In genomic region chr2:28412625-28413151, GRCh38 we compare ENCODE assay signal across 14 cellular contexts. TPM values are rescaled to one million over a fixed set of nuclear protein-coding genes. Genes with fewer than 3 reads are reported as not detected.
DNase-seq lines count a peak whose midpoint lies in the region; ATAC-seq and TF ChIP-seq lines count a peak whose summit lies in the region.
"Had no signal": no experiment of that assay in that cellular context is flagged by ENCODE, and none has a peak within 500 bp of the region (broad histone marks: within the 10 kb centered on the region; RNA-seq: fewer than 3 reads in every experiment).

No MANE protein-coding gene starts in this region.

- peak overlapping the region in 6 of 11 experiments; percentile 11 to 44 (median 17); a peak in 3 of 22 replicates for H3K4me2 ChIP-seq in BLaER1 treated with 17β-estradiol and CSF1 and Interleukin-3, amounts not matched to agents 10 nM and 100 nM

- H4K20me1 ChIP-seq in BLaER1 treated with 17β-estradiol and CSF1 and Interleukin-3, amounts not matched to agents 10 nM and 100 nM, result peaks cover 0 to 100% (median 99%) of the 10 kb centered on the region in 11 experiments; a peak in 20 of 22 replicates

- H3K4me1 Mint-ChIP-seq in CD4-positive, alpha-beta memory T cell, result peaks cover 28 to 60% (median 40%) of the 10 kb centered on the region in 4 donors
- peaks cover 57% of the 10 kb centered on the region for H3K4me1 Mint-ChIP-seq in central memory CD8-positive, alpha-beta T cell
- H3K4me1 Mint-ChIP-seq in natural killer cell treated with Interleukin-12 subunit alpha and Interleukin-12 subunit beta and Interleukin-15 and Interleukin-18, amount 100 ng/mL, for 72 hours (ENCODE audit: low read depth in 2 of 2), result peaks cover 59 to 69% of the 10 kb centered on the region in 2 donors

- ATAC-seq in central memory CD8-positive, alpha-beta T cell (replicated peaks; ENCODE audit: extremely low read depth, poor library complexity, severe bottlenecking), result no peak
- no peak for ATAC-seq in natural killer cell treated with Interleukin-12 subunit alpha and Interleukin-12 subunit beta and Interleukin-15 and Interleukin-18, amount 100 ng/mL, for 72 hours
- no peak for ATAC-seq in HG03469 (IDR thresholded peaks at IDR 0.05; ENCODE audit: unreplicated experiment)
- ATAC-seq: activated CD4-positive, alpha-beta T cell treated with anti-CD3 and anti-CD28 coated beads for 36 hours had no signal

- POLR2A ChIA-PET in CD4-positive, alpha-beta memory T cell (lab: Charles Lee; ENCODE audit: partially characterized antibody), result interaction anchor here (10.9 kb wide), 1 partner anchor 21 kb away, joined by 115 read pairs; the partner anchor contains the start of gene FOSL2

- no peaks in the 10 kb centered on the region for H3K27me3 ChIP-seq in BLaER1 treated with 17β-estradiol and CSF1 and Interleukin-3, amounts not matched to agents 10 nM and 100 nM
- H3K27me3 ChIP-seq in CD4-positive, alpha-beta memory T cell (ENCODE audit: insufficient read depth, low read length), result no peaks in the 10 kb centered on the region
- H3K27me3 ChIP-seq: dorsolateral prefrontal cortex, ovary had no signal

- peak overlapping the region in 1 of 8 donors; percentile 10 for H3K4me3 Mint-ChIP-seq in CD4-positive, alpha-beta memory T cell
- peak overlapping the region; percentile 13 for H3K4me3 Mint-ChIP-seq in central memory CD8-positive, alpha-beta T cell
- peak overlapping the region; percentile 53 for H3K4me3 Mint-ChIP-seq in natural killer cell treated with Interleukin-12 subunit alpha and Interleukin-12 subunit beta and Interleukin-15 and Interleukin-18, amount 100 ng/mL, for 72 hours
- H3K4me3 Mint-ChIP-seq: activated CD4-positive, alpha-beta T cell treated with anti-CD3 and anti-CD28 coated beads for 36 hours had no signal

- intact Hi-C loops in CD4-positive, alpha-beta memory T cell (cut with micrococcal nuclease), result no loop called here

- no peaks in the 10 kb centered on the region for H3K9me3 ChIP-seq in BLaER1 treated with 17β-estradiol and CSF1 and Interleukin-3, amounts not matched to agents 10 nM and 100 nM (replicated peaks in 1 of 11)
- no peaks in the 10 kb centered on the region for H3K9me3 ChIP-seq in CD4-positive, alpha-beta memory T cell (ENCODE audit: control insufficient read depth in 1 of 2, low read length in 2 of 2)
- H3K9me3 ChIP-seq: ovary had no signal

- no peaks in the 10 kb centered on the region for H3K27me3 Mint-ChIP-seq in CD4-positive, alpha-beta memory T cell
- H3K27me3 Mint-ChIP-seq in central memory CD8-positive, alpha-beta T cell, result no peaks in the 10 kb centered on the region
- H3K27me3 Mint-ChIP-seq in natural killer cell treated with Interleukin-12 subunit alpha and Interleukin-12 subunit beta and Interleukin-15 and Interleukin-18, amount 100 ng/mL, for 72 hours, result no peaks in the 10 kb centered on the region
- H3K27me3 Mint-ChIP-seq: activated CD4-positive, alpha-beta T cell treated with anti-CD3 and anti-CD28 coated beads for 36 hours had no signal

- peaks cover 50 to 98% (median 70%) of the 10 kb centered on the region in 10 experiments for H3K4me1 ChIP-seq in BLaER1 treated with 17β-estradiol and CSF1 and Interleukin-3, amounts not matched to agents 10 nM and 100 nM
- H3K4me1 ChIP-seq in CD4-positive, alpha-beta memory T cell (ENCODE audit: insufficient read depth, low read length), result peaks cover 43% of the 10 kb centered on the region

- peak overlapping the region in 3 of 11 experiments; percentile 13 to 51 (median 24); a peak in 3 of 22 replicates for H3K9ac ChIP-seq in BLaER1 treated with 17β-estradiol and CSF1 and Interleukin-3, amounts not matched to agents 10 nM and 100 nM

- no peak for DNase-seq in CD4-positive, alpha-beta memory T cell
- no peak for DNase-seq in central memory CD8-positive, alpha-beta T cell (ENCODE audit: low spot score in 2 of 2)
- no peak for DNase-seq in natural killer cell treated with Interleukin-12 subunit alpha and Interleukin-12 subunit beta and Interleukin-15 and Interleukin-18, amount 100 ng/mL, for 72 hours (ENCODE audit: low spot score)
- no peak for DNase-seq in GM13977 (ENCODE audit: low spot score)
- no peak for DNase-seq in HuH-7.5 (ENCODE audit: low spot score)
- DNase-seq: activated CD4-positive, alpha-beta T cell treated with anti-CD3 and anti-CD28 coated beads for 36 hours; Karpas-422; NCI-H1436 treated with DMSO at 0.1 percent for 48 hours; stimulated activated CD4-positive, alpha-beta T cell treated with anti-CD3 and anti-CD28 coated beads, Interleukin-12 subunit alpha, Interleukin-12 subunit beta, amount 100 ng/mL, for 4 hours; T-helper 9 cell had no signal

- H3K9me3 Mint-ChIP-seq in CD4-positive, alpha-beta memory T cell, result no peaks in the 10 kb centered on the region
- H3K9me3 Mint-ChIP-seq in central memory CD8-positive, alpha-beta T cell, result no peaks in the 10 kb centered on the region
- H3K9me3 Mint-ChIP-seq in natural killer cell treated with Interleukin-12 subunit alpha and Interleukin-12 subunit beta and Interleukin-15 and Interleukin-18, amount 100 ng/mL, for 72 hours, result no peaks in the 10 kb centered on the region

- peaks cover 5 to 59% of the 10 kb centered on the region in 2 donors for H3K36me3 Mint-ChIP-seq in CD4-positive, alpha-beta memory T cell
- H3K36me3 Mint-ChIP-seq in central memory CD8-positive, alpha-beta T cell (ENCODE audit: insufficient read depth), result peaks cover 62% of the 10 kb centered on the region
- H3K36me3 Mint-ChIP-seq in natural killer cell treated with Interleukin-12 subunit alpha and Interleukin-12 subunit beta and Interleukin-15 and Interleukin-18, amount 100 ng/mL, for 72 hours, result peaks cover 10% of the 10 kb centered on the region

- peaks cover 69 to 96% (median 89%) of the 10 kb centered on the region in 11 experiments for H3K36me3 ChIP-seq in BLaER1 treated with 17β-estradiol and CSF1 and Interleukin-3, amounts not matched to agents 10 nM and 100 nM
- H3K36me3 ChIP-seq in CD4-positive, alpha-beta memory T cell (ENCODE audit: insufficient read depth, low read length), result peaks cover 3% of the 10 kb centered on the region

- in situ Hi-C loops in GM13977 (cut with MboI; ENCODE audit: low pct_unique_long_range_greater_than_20kb, low sequenced_read_pairs, unreplicated experiment), result loop anchor here (25.0 kb wide), 1 partner anchor 650 kb away; the partner anchor contains the start of gene MRPL33

- peak overlapping the region in 6 of 7 donors; percentile 15 to 96 (median 66) for H3K27ac Mint-ChIP-seq in CD4-positive, alpha-beta memory T cell
- peak overlapping the region; percentile 87 for H3K27ac Mint-ChIP-seq in central memory CD8-positive, alpha-beta T cell (ENCODE audit: low read depth)
- H3K27ac Mint-ChIP-seq in natural killer cell treated with Interleukin-12 subunit alpha and Interleukin-12 subunit beta and Interleukin-15 and Interleukin-18, amount 100 ng/mL, for 72 hours, result peak overlapping the region; percentile 85 to 95
- H3K27ac Mint-ChIP-seq: activated CD4-positive, alpha-beta T cell treated with anti-CD3 and anti-CD28 coated beads for 36 hours had no signal

- CTCF ChIA-PET in CD4-positive, alpha-beta memory T cell (lab: Charles Lee; ENCODE audit: partially characterized antibody), result no interaction called here

- H3K4me3 ChIP-seq in BLaER1 treated with 17β-estradiol and CSF1 and Interleukin-3, amounts not matched to agents 10 nM and 100 nM, result no peak overlapping the region
- no peak overlapping the region for H3K4me3 ChIP-seq in CD4-positive, alpha-beta memory T cell (ENCODE audit: low read length in 2 of 2)
- H3K4me3 ChIP-seq: dorsolateral prefrontal cortex, ovary had no signal

- TF ChIP-seq CTCF in GM13977 (IDR thresholded peaks at IDR 0.05; ENCODE audit: extremely low read depth, insufficient read depth, missing control alignments), result no peak

- H3K27ac ChIP-seq in BLaER1 treated with 17β-estradiol and CSF1 and Interleukin-3, amounts not matched to agents 10 nM and 100 nM, result peak overlapping the region in 6 of 11 experiments; percentile 3 to 31 (median 26); a peak in 3 of 22 replicates
- H3K27ac ChIP-seq in CD4-positive, alpha-beta memory T cell (ENCODE audit: low read depth, low read length), result no peak overlapping the region
- H3K27ac ChIP-seq: ovary had no signal

RNA-seq across cellular contexts. Expression of gene FOSL2, which starts 20.0 kb away (rescaled TPM):
- 1 to 10 TPM; 6.6 to 6.7 TPM for total RNA-seq in CD4-positive, alpha-beta memory T cell
- polyA plus RNA-seq in CD4-positive, alpha-beta memory T cell, result 1 to 10 TPM; 4.7 to 5.0 TPM
- 10 to 100 TPM; 44.5 to 52.5 TPM for total RNA-seq in natural killer cell treated with Interleukin-12 subunit alpha and Interleukin-12 subunit beta and Interleukin-15 and Interleukin-18, amount 100 ng/mL, for 72 hours

Comparison
In these comparisons a context has a peak if more than half of its experiments do, and no peak if none do; other contexts are left out.
1. RNA of gene FOSL2, which starts 20.0 kb away (total RNA-seq): 44.5 to 52.5 TPM in natural killer cell treated with Interleukin-12 subunit alpha and Interleukin-12 subunit beta and Interleukin-15 and Interleukin-18, amount 100 ng/mL, for 72 hours; 6.6 to 6.7 TPM in CD4-positive, alpha-beta memory T cell; every median in the first group is over 4 times any median in the second.
2. Peak in every context shown above with its lines, with median percentiles within 50 percentile points of each other: H3K27ac Mint-ChIP-seq.